ENCODE assay signal across 13 cellular contexts in the genomic region with DNA sequence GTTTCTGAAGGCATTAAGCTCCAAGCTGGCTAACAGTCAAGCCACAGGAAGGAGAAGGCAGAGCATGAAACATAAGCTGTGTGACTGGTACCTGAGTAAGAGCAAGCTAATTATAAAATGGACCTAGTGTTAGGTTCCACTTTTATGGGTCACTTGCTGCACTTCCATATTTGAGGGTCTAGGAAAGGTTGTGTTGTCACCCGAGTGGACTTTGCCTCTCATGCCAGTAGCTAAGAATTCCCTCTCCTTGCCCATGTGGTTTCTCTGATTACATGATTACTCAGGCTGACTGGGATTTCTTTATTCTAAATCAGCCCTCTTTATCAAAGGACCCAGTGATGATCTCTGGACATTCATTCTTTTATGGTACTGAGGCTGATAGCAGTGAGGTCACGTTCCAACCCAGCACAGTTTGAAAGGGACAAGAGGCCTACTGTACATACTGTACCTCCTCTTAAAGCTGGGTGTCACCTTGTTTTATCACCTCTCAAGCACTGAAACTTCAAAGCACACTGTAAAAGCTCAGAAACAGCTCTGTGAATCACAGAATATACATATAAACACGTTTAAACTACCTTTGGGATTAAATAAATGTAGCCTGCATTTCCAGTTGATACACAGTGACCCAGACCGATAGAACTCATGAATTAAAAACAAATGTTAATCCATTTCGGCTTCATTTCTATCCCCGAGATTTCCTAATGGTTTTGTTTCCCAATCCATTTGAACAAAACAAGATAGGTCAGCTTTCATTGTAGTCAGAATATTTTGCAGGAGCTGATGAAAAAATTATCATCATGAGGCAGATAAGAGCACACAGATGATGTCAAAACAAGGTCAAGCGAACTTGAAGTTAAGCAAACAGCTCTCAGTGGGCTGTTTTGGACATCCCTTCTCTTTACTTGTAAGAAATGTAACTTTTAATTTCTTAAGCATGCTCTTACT.
A peak's percentile ranks its signal among the peaks of the same experiment; 100 is the strongest.
DNase-seq lines count a peak whose midpoint lies in the region; ATAC-seq, FAIRE-seq and TF ChIP-seq lines count a peak whose summit lies in the region.
"Had no signal": no experiment of that assay in that cellular context is flagged by ENCODE, and none has a peak within 500 bp of the region (broad histone marks: within the 10 kb centered on the region; RNA-seq: fewer than 3 reads in every experiment).

No MANE protein-coding gene starts in this region.

- no peak for TF ChIP-seq POLR2A in HepG2 (IDR thresholded peaks at IDR 0.05; ENCODE audit: insufficient read depth in 1 of 2, low read depth in 2 of 2, low read length in 2 of 2)

- H2AFZ ChIP-seq in HepG2 (ENCODE audit: low read length), result no peak overlapping the region

- H3K36me3 ChIP-seq in MG63 (no peaks in the 10 kb centered on the region), HepG2 (replicated peaks in 1 of 2; ENCODE audit: control insufficient read depth in 1 of 2, insufficient read depth in 2 of 2, low read length in 2 of 2) (no peaks in the 10 kb centered on the region)

- H3K4me3 ChIP-seq in MG63, result no peak overlapping the region
- H3K4me3 ChIP-seq in HepG2 (replicated peaks in 1 of 3; ENCODE audit: insufficient read depth in 1 of 3, low read depth in 2 of 3, low read length in 3 of 3), result no peak overlapping the region
- H3K4me3 ChIP-seq: GM12878 had no signal

- intact Hi-C loops in HepG2 (cut with micrococcal nuclease; ENCODE audit: unreplicated experiment), result no loop called here

- H3K9me3 ChIP-seq in MG63, result no peaks in the 10 kb centered on the region
- no peaks in the 10 kb centered on the region for H3K9me3 ChIP-seq in HepG2 (ENCODE audit: low read length)

- peaks cover 20% of the 10 kb centered on the region for H3K4me1 ChIP-seq in HepG2 (ENCODE audit: insufficient read depth, low read length)

- TF ChIP-seq EP300 in HepG2 (IDR thresholded peaks at IDR 0.05; ENCODE audit: low read depth in 2 of 2, low read length in 2 of 2) (peak in 1 of 2 experiments; percentile 46; a peak in 1 of 4 replicates), HepG2 (CRISPR knock-in tag; IDR thresholded peaks at IDR 0.05; ENCODE audit: borderline replicate concordance) (no peak)

- POLR2A ChIA-PET in HepG2 (lab: Yijun Ruan, JAX), result no interaction called here

- no peak for TF ChIP-seq RAD21 in HepG2 (CRISPR knock-in tag; IDR thresholded peaks at IDR 0.05)

- H3K27me3 ChIP-seq in MG63, result no peaks in the 10 kb centered on the region
- no peaks in the 10 kb centered on the region for H3K27me3 ChIP-seq in HepG2 (ENCODE audit: control insufficient read depth in 1 of 2, insufficient read depth in 2 of 2, low read length in 2 of 2)

- peak; percentile 72 for FAIRE-seq in colon (lab: Jason Lieb, UNC)
- FAIRE-seq in HepG2 (lab: Jason Lieb, UNC), result peak; percentile 28
- FAIRE-seq: GM12878 had no signal

- CTCF ChIA-PET in HepG2 (lab: Yijun Ruan, JAX; ENCODE audit: low intra/inter-chr PET ratio, low total read pairs), result no interaction called here

- no peak overlapping the region for H3K27ac ChIP-seq in HepG2 (ENCODE audit: extremely low read length, insufficient read depth, low read length)

- in situ Hi-C loops in HepG2 (cut with HindIII; ENCODE audit: extremely low pct_ligation_motif_present, low pct_unique_long_range_greater_than_20kb), result no loop called here

- H3K4me2 ChIP-seq in HepG2 (ENCODE audit: low read depth, low read length), result peak overlapping the region; percentile 31; the same call in 1 of the 2 replicates

- peak; percentile 31 for DNase-seq in AG09319 (ENCODE audit: extremely low read depth, low read depth)
- DNase-seq in MG63, result peak; percentile 50
- DNase-seq in HepG2 (ENCODE audit: low spot score), result peak; percentile 69
- DNase-seq in iPS-NIHi7 (ENCODE audit: extremely low spot score), result no peak
- no peak for DNase-seq in NCI-H345 treated with DMSO at 0.1 percent for 48 hours (lab: John Stamatoyannopoulos, UW; ENCODE audit: unreplicated experiment)
- DNase-seq in NCI-H2107 treated with DMSO at 0.1 percent for 48 hours (lab: John Stamatoyannopoulos, UW; ENCODE audit: unreplicated experiment), result no peak
- DNase-seq: caudate nucleus; NCI-H345; nephron progenitor cell; stimulated activated CD4-positive, alpha-beta T cell treated with anti-CD3 and anti-CD28 coated beads, Interleukin-1b, Interleukin-23, amount 100 ng/mL, for 48 hours had no signal

- no peaks in the 10 kb centered on the region for H3K79me2 ChIP-seq in HepG2 (ENCODE audit: insufficient read depth, low read length)

- ATAC-seq in HepG2 (peak; percentile 72), GM18867 (IDR thresholded peaks at IDR 0.05; ENCODE audit: unreplicated experiment) (no peak)
- ATAC-seq: GM12878 had no signal

- 2% methylated on average over 7 of the region's 7 CpGs for WGBS in HepG2 (ENCODE audit: low lambda C conversion rate)

- no peak overlapping the region for H3K9ac ChIP-seq in HepG2 (ENCODE audit: insufficient read depth, low read depth, low read length)

- BruUV-seq in HepG2 (replicated peaks; lab: Mats Ljungman, UMichigan), result no TSS peak

- no peak for TF ChIP-seq CTCF in AG09319 (IDR thresholded peaks at IDR 0.05; ENCODE audit: low read depth, low read length)
- no peak for TF ChIP-seq CTCF in HepG2 (CRISPR knock-in tag; IDR thresholded peaks at IDR 0.05)

- no peaks in the 10 kb centered on the region for H4K20me1 ChIP-seq in HepG2 (ENCODE audit: insufficient read depth, low read length)

TF ChIP-seq in HepG2, 621 proteins besides CTCF, POLR2A, EP300 and RAD21 (continues in another document):
- 0 out of 2 replicates have a peak, but pooled peaks have one; percentile 48 for TF ChIP-seq ZNF644 (CRISPR knock-in tag; IDR thresholded peaks at IDR 0.05; ENCODE audit: low read depth)
- no peak for TF ChIP-seq NBN (conservative IDR thresholded peaks at IDR 0.05)
- TF ChIP-seq PHB2 (IDR thresholded peaks at IDR 0.05; ENCODE audit: partially characterized antibody), result no peak
- TF ChIP-seq BHLHE40 (IDR thresholded peaks at IDR 0.05; ENCODE audit: low read length), result peak; percentile 59; the same call in 1 of the 2 replicates
- no peak for TF ChIP-seq TCF7L2 (IDR thresholded peaks at IDR 0.05; ENCODE audit: low read depth, low read length)
- TF ChIP-seq ZSCAN20 (CRISPR knock-in tag; IDR thresholded peaks at IDR 0.05; ENCODE audit: borderline replicate concordance), result no peak
- 0 out of 2 replicates have a peak, but pooled peaks have one; percentile 29 for TF ChIP-seq NCOR1 (IDR thresholded peaks at IDR 0.05; ENCODE audit: borderline replicate concordance, low read length)
- TF ChIP-seq, protein P1, sequence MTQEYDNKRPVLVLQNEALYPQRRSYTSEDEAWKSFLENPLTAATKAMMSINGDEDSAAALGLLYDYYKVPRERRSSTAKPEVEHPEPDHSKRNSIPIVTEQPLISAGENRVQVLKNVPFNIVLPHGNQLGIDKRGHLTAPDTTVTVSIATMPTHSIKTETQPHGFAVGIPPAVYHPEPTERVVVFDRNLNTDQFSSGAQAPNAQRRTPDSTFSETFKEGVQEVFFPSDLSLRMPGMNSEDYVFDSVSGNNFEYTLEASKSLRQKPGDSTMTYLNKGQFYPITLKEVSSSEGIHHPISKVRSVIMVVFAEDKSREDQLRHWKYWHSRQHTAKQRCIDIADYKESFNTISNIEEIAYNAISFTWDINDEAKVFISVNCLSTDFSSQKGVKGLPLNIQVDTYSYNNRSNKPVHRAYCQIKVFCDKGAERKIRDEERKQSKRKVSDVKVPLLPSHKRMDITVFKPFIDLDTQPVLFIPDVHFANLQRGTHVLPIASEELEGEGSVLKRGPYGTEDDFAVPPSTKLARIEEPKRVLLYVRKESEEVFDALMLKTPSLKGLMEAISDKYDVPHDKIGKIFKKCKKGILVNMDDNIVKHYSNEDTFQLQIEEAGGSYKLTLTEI (CRISPR knock-in tag; conservative IDR thresholded peaks at IDR 0.05), result no peak
- TF ChIP-seq MEIS2 (CRISPR knock-in tag; IDR thresholded peaks at IDR 0.05), result no peak
- TF ChIP-seq MED13 (CRISPR knock-in tag; IDR thresholded peaks at IDR 0.05), result 0 out of 2 replicates have a peak, but pooled peaks have one; percentile 25
- no peak for TF ChIP-seq NFE2L1 (CRISPR knock-in tag; IDR thresholded peaks at IDR 0.05; ENCODE audit: borderline replicate concordance)
- no peak for TF ChIP-seq ZNF839 (CRISPR knock-in tag; IDR thresholded peaks at IDR 0.05; ENCODE audit: borderline replicate concordance)
- no peak for TF ChIP-seq PITX1 (CRISPR knock-in tag; IDR thresholded peaks at IDR 0.05)
- TF ChIP-seq CCDC6 (CRISPR knock-in tag; IDR thresholded peaks at IDR 0.05), result no peak
- no peak for TF ChIP-seq ZNF761 (CRISPR knock-in tag; conservative IDR thresholded peaks at IDR 0.05)

Comparison
In these comparisons a context has a peak if more than half of its experiments do, and no peak if none do; other contexts are left out.
1. DNase-seq: peak in AG09319 (single experiment), MG63 (single experiment) and HepG2 (single experiment); none in iPS-NIHi7 (single experiment), NCI-H345 treated with DMSO at 0.1 percent for 48 hours (single experiment) and NCI-H2107 treated with DMSO at 0.1 percent for 48 hours (single experiment).